In genomic region chr19:459724-460511, GRCh38 we compare ENCODE assay signal across 8 cellular contexts. TPM values are rescaled to one million over a fixed set of nuclear protein-coding genes. Genes with fewer than 3 reads are reported as not detected.
A peak's percentile ranks its signal among the peaks of the same experiment; 100 is the strongest.
DNase-seq lines count a peak whose midpoint lies in the region; ATAC-seq and TF ChIP-seq lines count a peak whose summit lies in the region.

No MANE protein-coding gene starts in this region.

- intact Hi-C loops in left lung (cut with DNase I), result no loop called here

- H3K4me3 ChIP-seq in SJSA1 (peak overlapping the region; percentile 13; the same call in 1 of the 2 replicates), left lung (peak overlapping the region; percentile 51 to 53)

- DNase-seq in HK-2 (ENCODE audit: unreplicated experiment), result peak; percentile 56
- peak in 1 of 2 experiments; percentile 31 for DNase-seq in SJSA1 (ENCODE audit: low read depth in 1 of 2, low spot score in 2 of 2)
- DNase-seq in left lung, result peak; percentile 52 to 81
- DNase-seq in stimulated activated CD4-positive, alpha-beta T cell treated with anti-CD3 and anti-CD28 coated beads, Interleukin-4, amount 100 ng/mL, for 1 hour, result peak; percentile 27
- no peak for DNase-seq in COLO829 (ENCODE audit: low spot score)

- peaks cover 5% of the 10 kb centered on the region for H3K4me1 ChIP-seq in SJSA1 (replicated peaks)
- peaks cover 0 to 22% of the 10 kb centered on the region in 2 donors for H3K4me1 ChIP-seq in left lung

- TF ChIP-seq CTCF in 22Rv1 (IDR thresholded peaks at IDR 0.05), result no peak
- TF ChIP-seq CTCF in left lung (IDR thresholded peaks at IDR 0.05), result no peak

- H3K27me3 ChIP-seq in SJSA1 (replicated peaks) (peaks cover 22% of the 10 kb centered on the region), left lung (peaks cover 0 to 40% of the 10 kb centered on the region in 2 donors)

- ATAC-seq in left lung (peak; percentile 76), HG02798 (IDR thresholded peaks at IDR 0.05; ENCODE audit: poor library complexity, unreplicated experiment) (no peak)

- no peaks in the 10 kb centered on the region for H3K36me3 ChIP-seq in SJSA1
- no peaks in the 10 kb centered on the region for H3K36me3 ChIP-seq in left lung

- H3K9me3 ChIP-seq in SJSA1 (replicated peaks), result no peaks in the 10 kb centered on the region
- no peaks in the 10 kb centered on the region for H3K9me3 ChIP-seq in left lung

- peak overlapping the region; percentile 72 for H3K27ac ChIP-seq in 22Rv1
- no peak overlapping the region for H3K27ac ChIP-seq in SJSA1
- H3K27ac ChIP-seq in cingulate gyrus (ENCODE audit: low read depth, low read length), result peak overlapping the region; percentile 83
- H3K27ac ChIP-seq in left lung, result peak overlapping the region; percentile 59 to 61

RNA-seq across cellular contexts. Expression of gene SHC2, which starts 0.9 kb away (rescaled TPM):
- total RNA-seq in SJSA1 (2014; rRNA removed; shearing (Covaris generic)), result not detected in 2 replicates
- 10 to 100 TPM; 16.8 to 34.5 TPM for total RNA-seq in left lung

RNA-seq across cellular contexts. Expression of gene MADCAM1, which starts 36.4 kb away (rescaled TPM):
- total RNA-seq in SJSA1 (2014; rRNA removed; shearing (Covaris generic)), result not detected in 2 replicates
- total RNA-seq in left lung, result under 1 TPM in 1 of 2 donors, not detected in 1; 0.52 TPM

RNA-seq across cellular contexts. Expression of gene TPGS1, which starts 47.4 kb away (rescaled TPM):
- 68.7 and 73.3 TPM in 2 replicates for total RNA-seq in SJSA1 (2014; rRNA removed; shearing (Covaris generic))
- total RNA-seq in left lung, result 10 to 100 TPM; 18.0 to 18.2 TPM

RNA-seq across cellular contexts. Expression of gene C2CD4C, which starts 51.0 kb away (rescaled TPM):
- total RNA-seq in SJSA1 (2014; rRNA removed; shearing (Covaris generic)), result 0.05 TPM in 1 of 2 replicates, not detected in the other
- 1 to 10 TPM; 1.1 to 2.4 TPM for total RNA-seq in left lung

Comparison
In these comparisons a context has a peak if more than half of its experiments do, and no peak if none do; other contexts are left out.
1. RNA of gene SHC2, which starts 0.9 kb away (total RNA-seq): 16.8 to 34.5 TPM in left lung; not detected in SJSA1; every median in the first group is over 10 times any median in the second.